In genomic region chr13:98532254-98532653, GRCh38 we compare ENCODE assay signal across 29 cellular contexts.
"Had no signal": no experiment of that assay in that cellular context is flagged by ENCODE, and none has a peak within 500 bp of the region (broad histone marks: within the 10 kb centered on the region; RNA-seq: fewer than 3 reads in every experiment).

No MANE protein-coding gene starts in this region.

- H3K4me1 ChIP-seq: colonic mucosa had no signal

- H3K9me3 Mint-ChIP-seq: activated CD4-positive, alpha-beta memory T cell treated with anti-CD3 and anti-CD28 coated beads, Interleukin-2, amount 10 ng/mL, durations not matched to agents 7 days and 5 days; activated CD4-positive, alpha-beta T cell treated with anti-CD3 and anti-CD28 coated beads, Interleukin-2, amount 10 ng/mL, durations not matched to agents 7 days and 5 days; activated naive CD4-positive, alpha-beta T cell treated with anti-CD3 and anti-CD28 coated beads, Interleukin-2, amount 10 ng/mL, durations not matched to agents 7 days and 5 days; activated T-cell treated with anti-CD3 and anti-CD28 coated beads, Interleukin-2, amount 50 U/mL, for 72 hours; naive thymus-derived CD4-positive, alpha-beta T cell had no signal

- H3K27me3 ChIP-seq: colonic mucosa, gastroesophageal sphincter, neural progenitor cell, suprapubic skin, tibial artery had no signal

- ATAC-seq: activated T-cell treated with anti-CD3 and anti-CD28 coated beads, Interleukin-2, amount 50 U/mL, for 72 hours; gastroesophageal sphincter; left cardiac atrium; left ventricle myocardium superior; naive thymus-derived CD4-positive, alpha-beta T cell; psoas muscle had no signal

- FAIRE-seq: endothelial cell of umbilical vein, keratinocyte had no signal

- H3K27me3 Mint-ChIP-seq: activated CD4-positive, alpha-beta memory T cell treated with anti-CD3 and anti-CD28 coated beads, Interleukin-2, amount 10 ng/mL, durations not matched to agents 7 days and 5 days; activated CD4-positive, alpha-beta T cell treated with anti-CD3 and anti-CD28 coated beads, Interleukin-2, amount 10 ng/mL, durations not matched to agents 7 days and 5 days; activated naive CD4-positive, alpha-beta T cell treated with anti-CD3 and anti-CD28 coated beads, Interleukin-2, amount 10 ng/mL, durations not matched to agents 7 days and 5 days; naive thymus-derived CD4-positive, alpha-beta T cell had no signal

- H3K27ac Mint-ChIP-seq: activated CD4-positive, alpha-beta memory T cell treated with anti-CD3 and anti-CD28 coated beads, Interleukin-2, amount 10 ng/mL, durations not matched to agents 7 days and 5 days; activated CD4-positive, alpha-beta T cell treated with anti-CD3 and anti-CD28 coated beads, Interleukin-2, amount 10 ng/mL, durations not matched to agents 7 days and 5 days; activated naive CD4-positive, alpha-beta T cell treated with anti-CD3 and anti-CD28 coated beads, Interleukin-2, amount 10 ng/mL, durations not matched to agents 7 days and 5 days; activated T-cell treated with anti-CD3 and anti-CD28 coated beads, Interleukin-2, amount 50 U/mL, for 72 hours; neural progenitor cell had no signal

- DNase-seq: activated CD4-positive, alpha-beta memory T cell treated with anti-CD3 and anti-CD28 coated beads, Interleukin-2, amount 10 ng/mL, durations not matched to agents 7 days and 5 days; activated CD4-positive, alpha-beta T cell treated with anti-CD3 and anti-CD28 coated beads, Interleukin-2, amount 10 ng/mL, durations not matched to agents 7 days and 5 days; activated CD4-positive, CD25-positive, alpha-beta regulatory T cell treated with anti-CD3 and anti-CD28 coated beads, Interleukin-2, amount 50 U/mL, for 72 hours; activated effector memory CD4-positive, alpha-beta T cell treated with anti-CD3 and anti-CD28 coated beads, Interleukin-2, amount 50 U/mL, for 16 hours; activated naive CD4-positive, alpha-beta T cell treated with anti-CD3 and anti-CD28 coated beads, Interleukin-2, amount 10 ng/mL, durations not matched to agents 7 days and 5 days; activated T-cell treated with anti-CD3 and anti-CD28 coated beads, Interleukin-2, amount 50 U/mL, for 72 hours; anterior cingulate cortex; cerebellar nuclear complex; colonic mucosa; hippocampal formation; left cardiac atrium; left ventricle myocardium superior; midbrain; naive thymus-derived CD4-positive, alpha-beta T cell; occipital lobe; psoas muscle; stimulated activated CD4-positive, alpha-beta T cell treated with anti-CD3 and anti-CD28 coated beads, Interleukin-1b, Interleukin-23, amount 100 ng/mL, for 48 hours; stimulated activated CD4-positive, alpha-beta T cell treated with anti-CD3 and anti-CD28 coated beads, Interleukin-4, amount 100 ng/mL, for 4 hours; stimulated activated CD8-positive, alpha-beta memory T cell treated with anti-CD3 and anti-CD28 coated beads, Interleukin-4, amount 100 ng/mL, for 48 hours; stimulated activated naive CD4-positive, alpha-beta T cell; T-helper 2 cell; tibial artery had no signal

- H3K4me2 ChIP-seq: neural progenitor cell, smooth muscle cell had no signal

- H3K4me3 ChIP-seq: colonic mucosa, gastroesophageal sphincter, neural progenitor cell, psoas muscle, smooth muscle cell, suprapubic skin, tibial artery had no signal

- H3K9ac ChIP-seq: neural progenitor cell, parathyroid adenoma had no signal

- H3K27ac ChIP-seq: colonic mucosa, gastroesophageal sphincter, neural progenitor cell, parathyroid adenoma, psoas muscle, suprapubic skin, tibial artery had no signal

- H3K4me3 Mint-ChIP-seq: activated CD4-positive, alpha-beta memory T cell treated with anti-CD3 and anti-CD28 coated beads, Interleukin-2, amount 10 ng/mL, durations not matched to agents 7 days and 5 days; activated CD4-positive, alpha-beta T cell treated with anti-CD3 and anti-CD28 coated beads, Interleukin-2, amount 10 ng/mL, durations not matched to agents 7 days and 5 days; activated naive CD4-positive, alpha-beta T cell treated with anti-CD3 and anti-CD28 coated beads, Interleukin-2, amount 10 ng/mL, durations not matched to agents 7 days and 5 days; activated T-cell treated with anti-CD3 and anti-CD28 coated beads, Interleukin-2, amount 50 U/mL, for 72 hours; neural progenitor cell had no signal

- H2AFZ ChIP-seq: neural progenitor cell, parathyroid adenoma had no signal
